Comparison of ENCODE assay signal across 28 cellular contexts in genomic region chr3:74636981-74637380, GRCh38. TPM values are rescaled to one million over a fixed set of nuclear protein-coding genes. Genes with fewer than 3 reads are reported as not detected.
"Had no signal": no experiment of that assay in that cellular context is flagged by ENCODE, and none has a peak within 500 bp of the region (broad histone marks: within the 10 kb centered on the region; RNA-seq: fewer than 3 reads in every experiment).

No MANE protein-coding gene starts in this region.

- H3K4me3 Mint-ChIP-seq: activated CD4-positive, alpha-beta memory T cell treated with anti-CD3 and anti-CD28 coated beads, Interleukin-2, amount 10 ng/mL, durations not matched to agents 7 days and 5 days; activated CD4-positive, alpha-beta T cell treated with anti-CD3 and anti-CD28 coated beads, Interleukin-2, amount 10 ng/mL, durations not matched to agents 7 days and 5 days; activated naive CD4-positive, alpha-beta T cell treated with anti-CD3 and anti-CD28 coated beads, Interleukin-2, amount 10 ng/mL, durations not matched to agents 7 days and 5 days; activated naive CD8-positive, alpha-beta T cell treated with anti-CD3 and anti-CD28 coated beads for 36 hours; activated T-cell treated with anti-CD3 and anti-CD28 coated beads, Interleukin-2, amount 50 U/mL, for 72 hours; T-cell had no signal

- H3K36me3 Mint-ChIP-seq: activated naive CD4-positive, alpha-beta T cell treated with anti-CD3 and anti-CD28 coated beads, Interleukin-2, amount 10 ng/mL, durations not matched to agents 7 days and 5 days; activated naive CD8-positive, alpha-beta T cell treated with anti-CD3 and anti-CD28 coated beads for 36 hours; T-cell had no signal

- H3K4me1 Mint-ChIP-seq: activated CD4-positive, alpha-beta memory T cell treated with anti-CD3 and anti-CD28 coated beads, Interleukin-2, amount 10 ng/mL, durations not matched to agents 7 days and 5 days; activated CD4-positive, alpha-beta T cell treated with anti-CD3 and anti-CD28 coated beads, Interleukin-2, amount 10 ng/mL, durations not matched to agents 7 days and 5 days; activated naive CD4-positive, alpha-beta T cell treated with anti-CD3 and anti-CD28 coated beads, Interleukin-2, amount 10 ng/mL, durations not matched to agents 7 days and 5 days; activated naive CD8-positive, alpha-beta T cell treated with anti-CD3 and anti-CD28 coated beads for 36 hours; T-cell had no signal

- H3K27me3 Mint-ChIP-seq: activated CD4-positive, alpha-beta memory T cell treated with anti-CD3 and anti-CD28 coated beads, Interleukin-2, amount 10 ng/mL, durations not matched to agents 7 days and 5 days; activated CD4-positive, alpha-beta T cell treated with anti-CD3 and anti-CD28 coated beads, Interleukin-2, amount 10 ng/mL, durations not matched to agents 7 days and 5 days; activated naive CD4-positive, alpha-beta T cell treated with anti-CD3 and anti-CD28 coated beads, Interleukin-2, amount 10 ng/mL, durations not matched to agents 7 days and 5 days; activated naive CD8-positive, alpha-beta T cell treated with anti-CD3 and anti-CD28 coated beads for 36 hours; T-cell had no signal

- ATAC-seq: activated T-cell treated with anti-CD3 and anti-CD28 coated beads, Interleukin-2, amount 50 U/mL, for 72 hours; T-cell had no signal

- DNase-seq: activated CD4-positive, alpha-beta memory T cell treated with anti-CD3 and anti-CD28 coated beads, Interleukin-2, amount 10 ng/mL, durations not matched to agents 7 days and 5 days; activated CD4-positive, alpha-beta T cell treated with anti-CD3 and anti-CD28 coated beads, Interleukin-2, amount 10 ng/mL, durations not matched to agents 7 days and 5 days; activated CD4-positive, CD25-positive, alpha-beta regulatory T cell; activated gamma-delta T cell treated with Interleukin-2 at 50 U/mL for 16 hours; activated naive CD4-positive, alpha-beta T cell treated with anti-CD3 and anti-CD28 coated beads, Interleukin-2, amount 10 ng/mL, durations not matched to agents 7 days and 5 days; activated naive CD8-positive, alpha-beta T cell treated with anti-CD3 and anti-CD28 coated beads for 36 hours; activated T-cell treated with anti-CD3 and anti-CD28 coated beads, Interleukin-2, amount 50 U/mL, for 72 hours; central memory CD4-positive, alpha-beta T cell; MM.1S; NCI-H1105; NCI-H1436; NCI-H1694 treated with DMSO at 0.1 percent for 48 hours; NCI-H2029 treated with DMSO at 0.1 percent for 48 hours; NCI-H345; NCI-H510A; NCI-H526 treated with DMSO at 0.1 percent for 48 hours; NCI-H82; SIG-M5; T-cell; T-helper 2 cell; T1000 had no signal

- H3K27ac ChIP-seq: VCaP had no signal

- H3K9me3 Mint-ChIP-seq: activated CD4-positive, alpha-beta memory T cell treated with anti-CD3 and anti-CD28 coated beads, Interleukin-2, amount 10 ng/mL, durations not matched to agents 7 days and 5 days; activated naive CD4-positive, alpha-beta T cell treated with anti-CD3 and anti-CD28 coated beads, Interleukin-2, amount 10 ng/mL, durations not matched to agents 7 days and 5 days had no signal

- FAIRE-seq: bronchial epithelial cell, TTC549 had no signal

- H3K27ac Mint-ChIP-seq: activated CD4-positive, alpha-beta memory T cell treated with anti-CD3 and anti-CD28 coated beads, Interleukin-2, amount 10 ng/mL, durations not matched to agents 7 days and 5 days; activated CD4-positive, alpha-beta T cell treated with anti-CD3 and anti-CD28 coated beads, Interleukin-2, amount 10 ng/mL, durations not matched to agents 7 days and 5 days; activated naive CD4-positive, alpha-beta T cell treated with anti-CD3 and anti-CD28 coated beads, Interleukin-2, amount 10 ng/mL, durations not matched to agents 7 days and 5 days; activated naive CD8-positive, alpha-beta T cell treated with anti-CD3 and anti-CD28 coated beads for 36 hours; activated T-cell treated with anti-CD3 and anti-CD28 coated beads, Interleukin-2, amount 50 U/mL, for 72 hours; activated T-helper 2 cell treated with anti-CD3 and anti-CD28 coated beads, Interferon-gamma antibody, Interleukin-2, Interleukin-4, amounts not matched to agents 10 μg/mL and 5 μg/mL and 100 μg/mL, durations not matched to agents 14 hours and 24 hours and 36 hours; T-cell had no signal

RNA-seq across cellular contexts. Expression of gene CNTN3, which starts 22.5 kb away (rescaled TPM):
- total RNA-seq: activated CD4-positive, alpha-beta memory T cell treated with anti-CD3 and anti-CD28 coated beads, Interleukin-2, amount 10 ng/mL, durations not matched to agents 7 days and 5 days; activated CD4-positive, alpha-beta T cell treated with anti-CD3 and anti-CD28 coated beads, Interleukin-2, amount 10 ng/mL, durations not matched to agents 7 days and 5 days; activated CD8-positive, alpha-beta memory T cell treated with anti-CD3 and anti-CD28 coated beads for 36 hours; activated naive CD8-positive, alpha-beta T cell treated with anti-CD3 and anti-CD28 coated beads for 36 hours; activated T-cell treated with anti-CD3 and anti-CD28 coated beads, Interleukin-2, amount 50 U/mL, for 72 hours; activated T-helper 2 cell treated with anti-CD3 and anti-CD28 coated beads, Interferon-gamma antibody, Interleukin-2, Interleukin-4, amounts not matched to agents 10 μg/mL and 5 μg/mL and 100 μg/mL, durations not matched to agents 14 hours and 24 hours and 36 hours; OCI-LY7; RPMI7951; T-cell had no signal
